Comparison of ENCODE assay signal across 23 cellular contexts in genomic region chr15:56017920-56018319, GRCh38. TPM values are rescaled to one million over a fixed set of nuclear protein-coding genes. Genes with fewer than 3 reads are reported as not detected.
DNase-seq lines count a peak whose midpoint lies in the region; ATAC-seq, FAIRE-seq and TF ChIP-seq lines count a peak whose summit lies in the region.
"Had no signal": no experiment of that assay in that cellular context is flagged by ENCODE, and none has a peak within 500 bp of the region (broad histone marks: within the 10 kb centered on the region; RNA-seq: fewer than 3 reads in every experiment).

No MANE protein-coding gene starts in this region.

- POLR2A ChIA-PET in Panc1 (lab: Charles Lee) (no interaction called here), HepG2 (lab: Yijun Ruan, JAX) (interaction anchor here (0.9 to 2.5 kb wide), 5 partner anchors 14 to 74 kb away, joined by 3 to 17 read pairs (median 6); no protein-coding TSS in a partner anchor)

- H3K4me3 ChIP-seq in GM23338 (no peak overlapping the region), Panc1 (ENCODE audit: low read depth in 2 of 2, low read length in 2 of 2) (no peak overlapping the region), epithelial cell of proximal tubule (ENCODE audit: low read depth, low read length) (no peak overlapping the region), HepG2 (replicated peaks in 1 of 3; ENCODE audit: insufficient read depth in 1 of 3, low read depth in 2 of 3, low read length in 3 of 3) (peak overlapping the region in 2 of 3 experiments; percentile 14 to 41; a peak in 1 of 6 replicates)
- H3K4me3 ChIP-seq: GM23248, tibial artery had no signal

- H3K27me3 ChIP-seq in GM23338 (ENCODE audit: insufficient read depth) = no peaks in the 10 kb centered on the region
- H3K27me3 ChIP-seq in Panc1 (ENCODE audit: control insufficient read depth, insufficient read depth, low read length) = no peaks in the 10 kb centered on the region
- no peaks in the 10 kb centered on the region for H3K27me3 ChIP-seq in HepG2 (ENCODE audit: control insufficient read depth in 1 of 2, insufficient read depth in 2 of 2, low read length in 2 of 2)
- H3K27me3 ChIP-seq: tibial artery had no signal

- CTCF ChIA-PET in Panc1 (lab: Charles Lee) (interaction anchor here (0.7 kb wide), 1 partner anchor 150 kb away, joined by 7 read pairs; no protein-coding TSS in a partner anchor), HepG2 (lab: Yijun Ruan, JAX; ENCODE audit: low intra/inter-chr PET ratio, low total read pairs) (no interaction called here)

- H3K9me3 Mint-ChIP-seq in GM23338 = peaks cover 33% of the 10 kb centered on the region
- peaks cover 6% of the 10 kb centered on the region for H3K9me3 Mint-ChIP-seq in glutamatergic neuron (ENCODE audit: unreplicated experiment)
- H3K9me3 Mint-ChIP-seq: stimulated activated effector memory CD8-positive, alpha-beta T cell treated with anti-CD3 and anti-CD28 coated beads, Interleukin-12 subunit alpha, Interleukin-12 subunit beta, amount 100 ng/mL, for 72 hours had no signal

- FAIRE-seq in HepG2 (lab: Jason Lieb, UNC) = peak; percentile 12
- FAIRE-seq: islet of Langerhans had no signal

- no peaks in the 10 kb centered on the region for H3K36me3 ChIP-seq in GM23338 (ENCODE audit: insufficient read depth)
- no peaks in the 10 kb centered on the region for H3K36me3 ChIP-seq in Panc1 (ENCODE audit: control insufficient read depth, insufficient read depth, low read length)
- H3K36me3 ChIP-seq in HepG2 (replicated peaks in 1 of 2; ENCODE audit: control insufficient read depth in 1 of 2, insufficient read depth in 2 of 2, low read length in 2 of 2) = no peaks in the 10 kb centered on the region
- H3K36me3 ChIP-seq: tibial artery, WERI-Rb-1 had no signal

- H3K4me3 Mint-ChIP-seq in GM23338 (no peak overlapping the region), glutamatergic neuron (ENCODE audit: unreplicated experiment) (no peak overlapping the region)
- H3K4me3 Mint-ChIP-seq: activated naive CD8-positive, alpha-beta T cell treated with anti-CD3 and anti-CD28 coated beads, Interleukin-2, amount 50 U/mL, for 24 hours; central memory CD8-positive, alpha-beta T cell; mesothelial cell of epicardium; stimulated activated effector memory CD8-positive, alpha-beta T cell treated with anti-CD3 and anti-CD28 coated beads, Interleukin-12 subunit alpha, Interleukin-12 subunit beta, amount 100 ng/mL, for 72 hours had no signal

- no peak for TF ChIP-seq POLR2A in HepG2 (IDR thresholded peaks at IDR 0.05; ENCODE audit: insufficient read depth in 1 of 2, low read depth in 2 of 2, low read length in 2 of 2)

- WGBS in HepG2 (ENCODE audit: low lambda C conversion rate) = 0% methylated on average over 1 of the region's 1 CpG

- intact Hi-C loops in Panc1 (cut with micrococcal nuclease; ENCODE audit: unreplicated experiment) (no loop called here), HepG2 (cut with micrococcal nuclease; ENCODE audit: unreplicated experiment) (no loop called here)

- H3K9me3 ChIP-seq in Panc1 (ENCODE audit: control insufficient read depth, insufficient read depth, low read depth, low read length) = no peaks in the 10 kb centered on the region
- peaks cover 8% of the 10 kb centered on the region for H3K9me3 ChIP-seq in HepG2 (ENCODE audit: low read length)
- H3K9me3 ChIP-seq: tibial artery had no signal

- H4K20me1 ChIP-seq in GM23338 (replicated peaks; ENCODE audit: insufficient read depth) (no peaks in the 10 kb centered on the region), HepG2 (ENCODE audit: insufficient read depth, low read length) (no peaks in the 10 kb centered on the region)

- H3K27ac ChIP-seq in GM23338 (ENCODE audit: low read depth) (no peak overlapping the region), Panc1 (ENCODE audit: low read length) (no peak overlapping the region), HepG2 (ENCODE audit: extremely low read length, insufficient read depth, low read length) (no peak overlapping the region)
- H3K27ac ChIP-seq: GM23248, tibial artery, WERI-Rb-1 had no signal

- DNase-seq in GM23338 (ENCODE audit: low spot score) (peak; percentile 28), Panc1 (ENCODE audit: low read depth, low spot score) (no peak), epithelial cell of proximal tubule (ENCODE audit: low read depth) (no peak), HepG2 (ENCODE audit: low spot score) (peak; percentile 83), glutamatergic neuron (no peak), T-helper 9 cell (no peak)
- no peak for DNase-seq in activated CD4-positive, alpha-beta T cell treated with anti-CD3 and anti-CD28 coated beads for 48 hours
- DNase-seq: activated CD8-positive, alpha-beta memory T cell treated with anti-CD3 and anti-CD28 coated beads for 24 hours; activated naive CD8-positive, alpha-beta T cell treated with anti-CD3 and anti-CD28 coated beads, Interleukin-2, amount 50 U/mL, for 24 hours; C1 segment of cervical spinal cord; DMS53; GM23248; NCI-H774; RPMI8226; stimulated activated CD4-positive, alpha-beta T cell treated with anti-CD3 and anti-CD28 coated beads, Interleukin-12 subunit alpha, Interleukin-12 subunit beta, amount 100 ng/mL, for 4 hours; SW 1271; tibial artery; WERI-Rb-1 had no signal

- H3K4me1 Mint-ChIP-seq in GM23338 (no peaks in the 10 kb centered on the region), glutamatergic neuron (ENCODE audit: low read depth, unreplicated experiment) (no peaks in the 10 kb centered on the region)
- H3K4me1 Mint-ChIP-seq: central memory CD8-positive, alpha-beta T cell had no signal

- H3F3A ChIP-seq in GM23338 (replicated peaks; ENCODE audit: low read depth) = no peaks in the 10 kb centered on the region

- no TSS peak for BruUV-seq in Panc1 (replicated peaks; lab: Mats Ljungman, UMichigan)
- no TSS peak for BruUV-seq in HepG2 (replicated peaks; lab: Mats Ljungman, UMichigan)

- H3K9me2 ChIP-seq in GM23338 (ENCODE audit: insufficient read depth) = 0 out of 2 replicates have a peak, but pooled peaks cover 5% of the 10 kb centered on the region

- in situ Hi-C loops in Panc1 (cut with HindIII; ENCODE audit: low pct_unique_long_range_greater_than_20kb, low sequenced_read_pairs) = no loop called here
- in situ Hi-C loops in HepG2 (cut with HindIII; ENCODE audit: extremely low pct_ligation_motif_present, low pct_unique_long_range_greater_than_20kb) = no loop called here

- H3K79me2 ChIP-seq in GM23338 (replicated peaks; ENCODE audit: insufficient read depth) (no peaks in the 10 kb centered on the region), HepG2 (ENCODE audit: insufficient read depth, low read length) (no peaks in the 10 kb centered on the region)

- TF ChIP-seq EP300 in HepG2 (IDR thresholded peaks at IDR 0.05; ENCODE audit: low read depth in 2 of 2, low read length in 2 of 2) (no peak), HepG2 (CRISPR knock-in tag; IDR thresholded peaks at IDR 0.05; ENCODE audit: borderline replicate concordance) (no peak)

- no peak for TF ChIP-seq RAD21 in HepG2 (CRISPR knock-in tag; IDR thresholded peaks at IDR 0.05)

- H3K9ac ChIP-seq in HepG2 (ENCODE audit: insufficient read depth, low read depth, low read length) = no peak overlapping the region
- H3K9ac ChIP-seq: GM23248 had no signal

- H3K27me3 Mint-ChIP-seq in GM23338 (ENCODE audit: insufficient read depth, low read depth, poor library complexity) = peaks cover 6% of the 10 kb centered on the region
- no peaks in the 10 kb centered on the region for H3K27me3 Mint-ChIP-seq in glutamatergic neuron (ENCODE audit: unreplicated experiment)

- H3K4me2 ChIP-seq in GM23338 = no peak overlapping the region
- peak overlapping the region; percentile 62 for H3K4me2 ChIP-seq in HepG2 (ENCODE audit: low read depth, low read length)

- H2AFZ ChIP-seq in GM23338 = peak overlapping the region; percentile 86; the same call in 1 of the 2 replicates
- H2AFZ ChIP-seq in HepG2 (ENCODE audit: low read length) = peak overlapping the region; percentile 75
- H2AFZ ChIP-seq: GM23248 had no signal

- H3K27ac Mint-ChIP-seq in GM23338 (no peak overlapping the region), glutamatergic neuron (ENCODE audit: unreplicated experiment) (no peak overlapping the region)
- H3K27ac Mint-ChIP-seq: activated naive CD8-positive, alpha-beta T cell treated with anti-CD3 and anti-CD28 coated beads, Interleukin-2, amount 50 U/mL, for 24 hours; mesothelial cell of epicardium; stimulated activated effector memory CD8-positive, alpha-beta T cell treated with anti-CD3 and anti-CD28 coated beads, Interleukin-12 subunit alpha, Interleukin-12 subunit beta, amount 100 ng/mL, for 72 hours had no signal

- H3K4me1 ChIP-seq in GM23338 (ENCODE audit: insufficient read depth) (no peaks in the 10 kb centered on the region), Panc1 (ENCODE audit: control insufficient read depth, insufficient read depth, low read length) (no peaks in the 10 kb centered on the region), HepG2 (ENCODE audit: insufficient read depth, low read length) (peaks cover 22% of the 10 kb centered on the region)
- H3K4me1 ChIP-seq: tibial artery had no signal

- ATAC-seq in GM23338 (peak; percentile 54), Panc1 (no peak), HepG2 (peak; percentile 92), GM21528 (IDR thresholded peaks at IDR 0.05; ENCODE audit: low FRiP score, unreplicated experiment) (no peak)
- ATAC-seq: activated naive CD8-positive, alpha-beta T cell treated with anti-CD3 and anti-CD28 coated beads, Interleukin-2, amount 50 U/mL, for 24 hours; stimulated activated effector memory CD8-positive, alpha-beta T cell treated with anti-CD3 and anti-CD28 coated beads, Interleukin-12 subunit alpha, Interleukin-12 subunit beta, amount 100 ng/mL, for 72 hours had no signal

- TF ChIP-seq CTCF in GM23338 (conservative IDR thresholded peaks at IDR 0.05; ENCODE audit: low read depth in 2 of 2) (peak; percentile 36 to 44), Panc1 (IDR thresholded peaks at IDR 0.05) (peak; percentile 35), epithelial cell of proximal tubule (conservative IDR thresholded peaks at IDR 0.05; ENCODE audit: low read depth, low read length) (peak; percentile 30), HepG2 (CRISPR knock-in tag; IDR thresholded peaks at IDR 0.05) (peak; percentile 45), glutamatergic neuron (IDR thresholded peaks at IDR 0.05; ENCODE audit: partially characterized antibody, unreplicated experiment) (no peak)

- H3K36me3 Mint-ChIP-seq in GM23338 (ENCODE audit: low read depth) = peaks cover 18% of the 10 kb centered on the region; the same call in 2 of the 3 replicates
- H3K36me3 Mint-ChIP-seq in glutamatergic neuron (ENCODE audit: unreplicated experiment) = peaks cover 11% of the 10 kb centered on the region
- H3K36me3 Mint-ChIP-seq: stimulated activated effector memory CD8-positive, alpha-beta T cell treated with anti-CD3 and anti-CD28 coated beads, Interleukin-12 subunit alpha, Interleukin-12 subunit beta, amount 100 ng/mL, for 72 hours had no signal

RNA-seq across cellular contexts. Expression of gene NEDD4, which starts 24.5 kb away (rescaled TPM):
- 6.6 and 7.2 TPM in 2 replicates for total RNA-seq in GM23338 (2014; rRNA removed; shearing (Covaris generic))
- polyA plus RNA-seq in GM23338 (2016; fragmentation: Nextera tagmentation; extraction: Ambion mirVana) = 2.1 and 2.5 TPM in 2 replicates
- total RNA-seq in Panc1 (2021; ENCODE audit: unreplicated experiment) = 18.8 TPM
- 7.7 TPM for polyA plus RNA-seq in Panc1 (2012; ENCODE audit: insufficient read length)
- total RNA-seq in epithelial cell of proximal tubule = 15.6 and 25.3 TPM in 2 replicates
- total RNA-seq in HepG2 (2016; rRNA removed; fragmentation: Illumina TruSeq; extraction: Trizol) = 13.0 and 25.6 TPM in 2 replicates
- total RNA-seq in HepG2 (2016; cell fraction: cytosol; rRNA removed; fragmentation: Illumina TruSeq; extraction: Trizol; ENCODE audit: low read depth) = 1.4 and 2.6 TPM in 2 replicates
- 15.1 and 23.4 TPM in 2 replicates for total RNA-seq in HepG2 (2016; cell fraction: insoluble cytoplasmic fraction; rRNA removed; fragmentation: Illumina TruSeq; extraction: Trizol)
- 5.2 and 6.1 TPM in 2 replicates for total RNA-seq in HepG2 (2016; cell fraction: membrane; rRNA removed; fragmentation: Illumina TruSeq; extraction: Trizol)
- total RNA-seq in HepG2 (2016; cell fraction: nucleus; rRNA removed; fragmentation: Illumina TruSeq; extraction: Trizol) = 13.0 and 15.3 TPM in 2 replicates
- 9.8 and 10.4 TPM in 2 replicates for polyA plus RNA-seq in HepG2 (2011; rRNA removed)
- polyA plus RNA-seq in HepG2 (2011; cell fraction: cytosol; rRNA removed) = 5.1 and 8.3 TPM in 2 replicates
- 5.3 and 7.5 TPM in 2 replicates for polyA plus RNA-seq in HepG2 (2011; cell fraction: nucleus; rRNA removed)
- polyA plus RNA-seq in HepG2 (2012) = 11.3 and 12.5 TPM in 2 replicates
- 0.52 and 0.64 TPM in 2 replicates for polyA plus RNA-seq in HepG2 (2016; cell fraction: cytosol; fragmentation: Illumina TruSeq; extraction: Trizol; ENCODE audit: low read depth)
- polyA plus RNA-seq in HepG2 (2016; cell fraction: insoluble cytoplasmic fraction; fragmentation: Illumina TruSeq; extraction: Trizol; ENCODE audit: low read depth) = 11.3 TPM in 2 replicates
- 2.3 and 2.5 TPM in 2 replicates for polyA plus RNA-seq in HepG2 (2016; cell fraction: membrane; fragmentation: Illumina TruSeq; extraction: Trizol; ENCODE audit: low read depth)
- polyA plus RNA-seq in HepG2 (2016; cell fraction: nucleus; fragmentation: Illumina TruSeq; extraction: Trizol; ENCODE audit: insufficient read depth, low read depth) = 8.8 and 9.7 TPM in 2 replicates
- polyA minus RNA-seq in HepG2 (2011; rRNA and poly(A)+ RNA removed; ENCODE audit: low replicate concordance) = 7.6 and 24.3 TPM in 2 replicates
- polyA minus RNA-seq in HepG2 (2011; cell fraction: cytosol; rRNA and poly(A)+ RNA removed) = 10.1 and 10.7 TPM in 2 replicates
- 30.1 and 38.0 TPM in 2 replicates for polyA minus RNA-seq in HepG2 (2011; cell fraction: nucleus; rRNA and poly(A)+ RNA removed)
- total RNA-seq in glutamatergic neuron (ENCODE audit: unreplicated experiment) = 3.7 TPM

Comparison
In these comparisons a context has a peak if more than half of its experiments do, and no peak if none do; other contexts are left out.
1. ATAC-seq: peak in GM23338 (single experiment) and HepG2 (single experiment); none in Panc1 (single experiment) and GM21528 (single experiment).
2. DNase-seq: peak in GM23338 (single experiment) and HepG2 (single experiment); none in Panc1 (single experiment), epithelial cell of proximal tubule (single experiment), glutamatergic neuron (single experiment), activated CD4-positive, alpha-beta T cell treated with anti-CD3 and anti-CD28 coated beads for 48 hours (single experiment) and T-helper 9 cell (single experiment).
3. H3K4me3 ChIP-seq: peak in HepG2 (2 of 3); none in GM23338 (single experiment), Panc1 (0 of 2) and epithelial cell of proximal tubule (single experiment).